8 cellular contexts compared by ENCODE assay signal in the genomic region with DNA sequence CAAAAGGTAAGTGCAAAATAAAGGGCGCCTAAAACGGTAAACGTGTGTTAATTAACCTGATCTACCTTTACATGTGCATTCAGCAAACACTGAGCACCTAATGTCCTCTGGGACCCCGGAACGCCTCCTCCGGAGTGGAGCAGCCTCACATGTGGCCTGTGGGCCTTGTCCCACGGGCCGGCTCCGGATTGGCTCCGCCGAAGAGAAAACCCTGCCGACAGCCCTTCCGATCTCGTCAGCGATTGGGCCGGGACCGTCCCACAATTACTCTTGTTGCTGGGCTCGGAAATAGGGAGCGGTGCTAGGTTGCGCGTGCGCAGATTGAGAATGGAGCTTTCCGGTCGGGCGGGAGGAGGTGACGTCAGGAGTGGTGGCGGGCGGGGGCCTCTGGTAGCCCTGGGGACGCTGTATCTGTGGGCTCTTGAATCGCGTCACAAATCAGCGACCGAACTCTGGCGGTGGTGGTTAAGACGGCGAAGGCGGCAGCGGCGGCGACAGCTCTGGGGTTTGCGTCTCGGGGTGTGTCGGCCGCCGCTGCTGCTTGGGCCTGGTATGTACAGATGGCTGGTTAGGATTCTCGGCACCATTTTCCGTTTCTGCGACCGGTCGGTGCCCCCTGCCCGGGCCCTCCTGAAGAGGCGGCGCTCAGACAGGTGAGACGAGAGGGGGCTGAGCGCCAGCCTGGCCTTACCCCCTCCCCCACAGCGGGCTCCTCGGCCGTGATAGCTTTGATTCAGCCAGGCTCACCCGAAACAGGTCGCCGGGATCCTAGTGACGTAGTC. TPM values are rescaled to one million over a fixed set of nuclear protein-coding genes. Genes with fewer than 3 reads are reported as not detected.
DNase-seq lines count a peak whose midpoint lies in the region; ATAC-seq and TF ChIP-seq lines count a peak whose summit lies in the region.

SENP2 (plus strand) TSS at position 434 of the 782 bp plus-strand sequence; CDS start at position 553, 119 bp downstream.

- no peaks in the 10 kb centered on the region for H3K36me3 ChIP-seq in ovary
- H3K36me3 ChIP-seq in thyroid gland = no peaks in the 10 kb centered on the region

- no peaks in the 10 kb centered on the region for H3K9me3 Mint-ChIP-seq in activated naive CD8-positive, alpha-beta T cell treated with anti-CD3 and anti-CD28 coated beads, Interleukin-2, amount 50 U/mL, for 24 hours

- peaks cover 4% of the 10 kb centered on the region for H3K36me3 Mint-ChIP-seq in activated naive CD8-positive, alpha-beta T cell treated with anti-CD3 and anti-CD28 coated beads, Interleukin-2, amount 50 U/mL, for 24 hours (ENCODE audit: low read depth)

- TF ChIP-seq EP300 in ovary (IDR thresholded peaks at IDR 0.05) = no peak

- peak; percentile 100 for DNase-seq in GM12865 (ENCODE audit: low read depth)
- peak; percentile 98 for DNase-seq in NCI-H1417 treated with DMSO at 0.1 percent for 48 hours (lab: John Stamatoyannopoulos, UW)
- peak; percentile 98 for DNase-seq in SW480 (ENCODE audit: low spot score)
- DNase-seq in activated naive CD8-positive, alpha-beta T cell treated with anti-CD3 and anti-CD28 coated beads, Interleukin-2, amount 50 U/mL, for 24 hours = peak; percentile 99
- peak; percentile 99 for DNase-seq in Right ventricle myocardium inferior (ENCODE audit: missing footprints)
- DNase-seq in ovary = peak; percentile 98 to 99 (median 99)
- DNase-seq in thyroid gland = peak; percentile 99

- ATAC-seq in HG02763 (IDR thresholded peaks at IDR 0.05; ENCODE audit: unreplicated experiment) (peak; percentile 97), Right ventricle myocardium inferior (peak; percentile 98)
- peak; percentile 98 for ATAC-seq in activated naive CD8-positive, alpha-beta T cell treated with anti-CD3 and anti-CD28 coated beads, Interleukin-2, amount 50 U/mL, for 24 hours

- peaks cover 2% of the 10 kb centered on the region for H3K4me1 ChIP-seq in ovary (ENCODE audit: insufficient read depth)
- peaks cover 12 to 19% of the 10 kb centered on the region in 2 donors for H3K4me1 ChIP-seq in thyroid gland

- intact Hi-C loops in Right ventricle myocardium inferior (cut with DNase I) (loop anchor here (2.0 kb wide), 1 partner anchor 87 kb away; the partner anchor contains the start of gene TMEM41A), ovary (cut with DNase I) (no loop called here), thyroid gland (cut with DNase I) (loop anchor here (10.0 kb wide), 1 partner anchor 91 kb away; the partner anchor contains the start of gene TMEM41A)

- peak within 1 kb of the TSS; percentile 89 for H3K4me3 Mint-ChIP-seq in activated naive CD8-positive, alpha-beta T cell treated with anti-CD3 and anti-CD28 coated beads, Interleukin-2, amount 50 U/mL, for 24 hours

- H3K27me3 ChIP-seq in ovary = no peaks in the 10 kb centered on the region
- H3K27me3 ChIP-seq in thyroid gland = no peaks in the 10 kb centered on the region

- TF ChIP-seq CTCF in GM12865 (IDR thresholded peaks at IDR 0.05; ENCODE audit: insufficient read depth, low read depth, low read length, missing control alignments) (no peak), ovary (IDR thresholded peaks at IDR 0.05) (peak in 2 of 3 donors; percentile 13 to 24), thyroid gland (IDR thresholded peaks at IDR 0.05) (peak in 1 of 6 experiments; percentile 10)

- WGBS in ovary, 3 donors = 0% methylated on average over 61 to 62 of the region's 62 CpGs
- WGBS in thyroid gland, 2 donors = 1% methylated on average over 13 to 27 of the region's 62 CpGs

- peak within 1 kb of the TSS; percentile 81 for H3K4me3 ChIP-seq in GM12865 (ENCODE audit: low read depth, low read length)
- peak within 1 kb of the TSS; percentile 94 for H3K4me3 ChIP-seq in ovary
- H3K4me3 ChIP-seq in thyroid gland (replicated peaks in 1 of 3) = peak within 1 kb of the TSS; percentile 55 to 98 (median 80)

- peaks cover 3% of the 10 kb centered on the region for H3K27me3 Mint-ChIP-seq in activated naive CD8-positive, alpha-beta T cell treated with anti-CD3 and anti-CD28 coated beads, Interleukin-2, amount 50 U/mL, for 24 hours

- peak; percentile 95 for TF ChIP-seq POLR2A in ovary (IDR thresholded peaks at IDR 0.05)
- TF ChIP-seq POLR2A in thyroid gland (IDR thresholded peaks at IDR 0.05) = peak; percentile 37 to 91

- peak within 1 kb of the TSS; percentile 98 for H3K27ac Mint-ChIP-seq in activated naive CD8-positive, alpha-beta T cell treated with anti-CD3 and anti-CD28 coated beads, Interleukin-2, amount 50 U/mL, for 24 hours

- H3K27ac ChIP-seq in ovary (peak within 1 kb of the TSS; percentile 89 to 91), thyroid gland (peak within 1 kb of the TSS; percentile 92 to 97 (median 96))

- peaks cover 38% of the 10 kb centered on the region for H3K4me1 Mint-ChIP-seq in activated naive CD8-positive, alpha-beta T cell treated with anti-CD3 and anti-CD28 coated beads, Interleukin-2, amount 50 U/mL, for 24 hours

- H3K9me3 ChIP-seq in ovary (no peaks in the 10 kb centered on the region), thyroid gland (no peaks in the 10 kb centered on the region)

RNA-seq across cellular contexts. Expression of gene SENP2, which starts in this region (rescaled TPM):
- total RNA-seq in Right ventricle myocardium inferior (25.1 TPM), ovary (10 to 100 TPM; 17.0 to 51.6 (median 43.5) TPM), thyroid gland (10 to 100 TPM; 34.0 to 82.9 (median 39.6) TPM)
- 10 to 100 TPM; 16.0 to 49.3 TPM for polyA plus RNA-seq in ovary

Comparison
In these comparisons a context has a peak if more than half of its experiments do, and no peak if none do; other contexts are left out.
1. Peak in every context shown above with its lines: DNase-seq, ATAC-seq, H3K4me3 ChIP-seq and H3K27ac ChIP-seq.
2. intact Hi-C loops: an anchor here in Right ventricle myocardium inferior (2.0 kb wide) and thyroid gland (10.0 kb wide); none called in ovary.